In the genomic region with DNA sequence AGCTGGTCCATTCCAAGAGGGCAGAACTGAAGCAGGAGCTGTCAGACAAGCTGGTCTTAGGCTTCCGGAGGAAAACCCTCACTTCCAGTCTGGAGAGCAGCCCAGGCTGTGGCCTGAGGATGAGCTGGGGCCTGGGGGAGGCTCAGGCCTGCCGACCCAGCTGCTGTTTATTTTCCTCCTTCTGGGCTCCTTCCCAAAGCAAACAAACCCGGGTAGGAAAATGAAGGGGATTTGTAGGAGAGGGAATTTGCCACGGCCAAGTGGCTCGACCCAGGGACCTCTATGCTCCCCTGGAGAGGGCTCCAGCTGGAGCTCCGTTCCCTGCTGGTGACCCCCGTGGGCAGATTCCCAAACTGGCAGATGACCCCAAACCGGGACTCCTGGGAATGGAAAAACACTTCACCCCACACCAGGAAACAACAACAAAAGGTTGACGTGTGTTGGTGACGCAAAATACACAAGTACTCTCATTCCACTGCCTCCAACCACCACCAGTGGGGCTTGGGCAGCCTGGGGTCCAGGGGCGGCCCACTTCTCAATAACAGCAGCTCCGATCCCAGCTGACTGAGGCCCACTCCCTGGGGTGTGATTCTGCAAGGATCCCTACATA, we compare ENCODE assay signal across 8 cellular contexts. TPM values are rescaled to one million over a fixed set of nuclear protein-coding genes. Genes with fewer than 3 reads are reported as not detected.
DNase-seq lines count a peak whose midpoint lies in the region; ATAC-seq and TF ChIP-seq lines count a peak whose summit lies in the region.

No MANE protein-coding gene starts in this region.

- peaks cover 11% of the 10 kb centered on the region for H3K27me3 Mint-ChIP-seq in stimulated activated naive CD8-positive, alpha-beta T cell treated with anti-CD3 and anti-CD28 coated beads, Interleukin-15, amount 100 ng/mL, for 72 hours

- peak in 2 of 3 donors; percentile 14 to 24 for TF ChIP-seq POLR2A in body of pancreas (IDR thresholded peaks at IDR 0.05)

- H3K4me1 ChIP-seq in ACC112 (ENCODE audit: control insufficient read depth, insufficient read depth, low read length, unreplicated experiment) (peaks cover 14% of the 10 kb centered on the region), body of pancreas (peaks cover 76% of the 10 kb centered on the region), iPS-20b (ENCODE audit: insufficient read depth, low read length) (peaks cover 32% of the 10 kb centered on the region), subcutaneous abdominal adipose tissue (ENCODE audit: control insufficient read depth in 5 of 5, insufficient read depth in 5 of 5, low read length in 5 of 5) (peaks cover 20 to 77% (median 60%) of the 10 kb centered on the region in 5 donors)

- no peaks in the 10 kb centered on the region for H3K9me3 Mint-ChIP-seq in stimulated activated naive CD8-positive, alpha-beta T cell treated with anti-CD3 and anti-CD28 coated beads, Interleukin-15, amount 100 ng/mL, for 72 hours

- H3K36me3 ChIP-seq in ACC112 (ENCODE audit: insufficient read depth, low read length) (no peaks in the 10 kb centered on the region), body of pancreas (replicated peaks in 1 of 2; ENCODE audit: insufficient read depth in 1 of 2, low read depth in 2 of 2) (no peaks in the 10 kb centered on the region), iPS-20b (ENCODE audit: insufficient read depth, low read depth, low read length) (peaks cover 5% of the 10 kb centered on the region; the same call in 1 of the 2 replicates), subcutaneous abdominal adipose tissue (ENCODE audit: control insufficient read depth in 5 of 5, insufficient read depth in 5 of 5, low read length in 5 of 5) (peaks cover 0 to 5% (median 2%) of the 10 kb centered on the region in 5 donors)

- DNase-seq in NCI-H1092 treated with DMSO at 0.1 percent for 48 hours (lab: John Stamatoyannopoulos, UW) (peak; percentile 95), body of pancreas (peak; percentile 65 to 82 (median 80)), iPS-NIHi7 (ENCODE audit: extremely low spot score) (no peak), T-helper 1 cell (no peak)
- no peak for DNase-seq in stimulated activated naive CD8-positive, alpha-beta T cell treated with anti-CD3 and anti-CD28 coated beads, Interleukin-15, amount 100 ng/mL, for 72 hours

- H2AFZ ChIP-seq in ACC112 (ENCODE audit: low read length, unreplicated experiment), result peak overlapping the region; percentile 9

- H3K27ac Mint-ChIP-seq in stimulated activated naive CD8-positive, alpha-beta T cell treated with anti-CD3 and anti-CD28 coated beads, Interleukin-15, amount 100 ng/mL, for 72 hours, result no peak overlapping the region

- no peaks in the 10 kb centered on the region for H3K4me1 Mint-ChIP-seq in stimulated activated naive CD8-positive, alpha-beta T cell treated with anti-CD3 and anti-CD28 coated beads, Interleukin-15, amount 100 ng/mL, for 72 hours

- peak in 4 of 7 experiments; percentile 2 to 30 (median 16) for TF ChIP-seq CTCF in body of pancreas (IDR thresholded peaks at IDR 0.05)

- no peak overlapping the region for H3K4me3 ChIP-seq in ACC112 (ENCODE audit: low read depth, low read length)
- no peak overlapping the region for H3K4me3 ChIP-seq in body of pancreas
- no peak overlapping the region for H3K4me3 ChIP-seq in iPS-20b (ENCODE audit: low read length)
- peak overlapping the region in 2 of 5 donors; percentile 11 to 18 for H3K4me3 ChIP-seq in subcutaneous abdominal adipose tissue (ENCODE audit: low read depth in 1 of 5, low read length in 5 of 5)

- H3K4me3 Mint-ChIP-seq in stimulated activated naive CD8-positive, alpha-beta T cell treated with anti-CD3 and anti-CD28 coated beads, Interleukin-15, amount 100 ng/mL, for 72 hours, result no peak overlapping the region

- H3K9ac ChIP-seq in iPS-20b (ENCODE audit: low read depth, low read length), result peak overlapping the region; percentile 29; the same call in 1 of the 2 replicates
- H3K9ac ChIP-seq in subcutaneous abdominal adipose tissue (ENCODE audit: low read length in 5 of 5), result peak overlapping the region in 2 of 5 donors; percentile 20 to 52

- H3K27me3 ChIP-seq in ACC112 (ENCODE audit: insufficient read depth, low read length) (no peaks in the 10 kb centered on the region), body of pancreas (no peaks in the 10 kb centered on the region), iPS-20b (ENCODE audit: insufficient read depth, low read length) (no peaks in the 10 kb centered on the region), subcutaneous abdominal adipose tissue (ENCODE audit: control insufficient read depth in 5 of 5, insufficient read depth in 4 of 5, low read length in 5 of 5) (no peaks in the 10 kb centered on the region)

- intact Hi-C loops in body of pancreas (cut with DNase I), result no loop called here

- H3K9me3 ChIP-seq in body of pancreas (no peaks in the 10 kb centered on the region), iPS-20b (ENCODE audit: insufficient read depth, low read depth, low read length) (no peaks in the 10 kb centered on the region), subcutaneous abdominal adipose tissue (ENCODE audit: control insufficient read depth in 5 of 5, low read length in 5 of 5) (no peaks in the 10 kb centered on the region)

- peak overlapping the region; percentile 80 for H3K27ac ChIP-seq in ACC112 (ENCODE audit: low read depth, low read length)
- peak overlapping the region; percentile 86 to 91 (median 87) for H3K27ac ChIP-seq in body of pancreas
- H3K27ac ChIP-seq in iPS-20b (ENCODE audit: low read length), result no peak overlapping the region
- peak overlapping the region; percentile 76 for H3K27ac ChIP-seq in subcutaneous abdominal adipose tissue (ENCODE audit: low read depth, low read length)

- H3K79me2 ChIP-seq in ACC112 (ENCODE audit: control insufficient read depth, insufficient read depth, low read length, unreplicated experiment), result no peaks in the 10 kb centered on the region

- WGBS in body of pancreas, 2 donors, result 6 to 7% methylated on average over 12 of the region's 12 CpGs

- peak; percentile 69 for ATAC-seq in body of pancreas
- ATAC-seq in stimulated activated naive CD8-positive, alpha-beta T cell treated with anti-CD3 and anti-CD28 coated beads, Interleukin-15, amount 100 ng/mL, for 72 hours, result no peak

RNA-seq across cellular contexts. Expression of a gene that starts 8.8 kb away (rescaled TPM):
- total RNA-seq in body of pancreas, result 10 to 100 TPM; 67.9 to 85.4 TPM

RNA-seq across cellular contexts. Expression of a gene that starts 34.1 kb away (rescaled TPM):
- 10 to 100 TPM; 18.4 to 22.7 TPM for total RNA-seq in body of pancreas

RNA-seq across cellular contexts. Expression of a gene that starts 35.1 kb away (rescaled TPM):
- total RNA-seq in body of pancreas, result 10 to 100 TPM; 22.3 to 33.6 TPM

RNA-seq across cellular contexts. Expression of a gene that starts 43.2 kb away (rescaled TPM):
- 1 to 10 TPM in 1 of 2 donors, under 1 TPM in 1; 0.52 to 1.3 TPM for total RNA-seq in body of pancreas

RNA-seq across cellular contexts. Expression of a gene that starts 58.3 kb away (rescaled TPM):
- 10 to 100 TPM; 43.1 to 46.5 TPM for total RNA-seq in body of pancreas

Comparison
In these comparisons a context has a peak if more than half of its experiments do, and no peak if none do; other contexts are left out.
1. DNase-seq: peak in NCI-H1092 treated with DMSO at 0.1 percent for 48 hours (single experiment) and body of pancreas (4 of 4); none in stimulated activated naive CD8-positive, alpha-beta T cell treated with anti-CD3 and anti-CD28 coated beads, Interleukin-15, amount 100 ng/mL, for 72 hours (0 of 2), iPS-NIHi7 (single experiment) and T-helper 1 cell (0 of 5).